Comparison of ENCODE assay signal across 26 cellular contexts in genomic region chr13:29110003-29110402, GRCh38.
DNase-seq lines count a peak whose midpoint lies in the region; ATAC-seq and TF ChIP-seq lines count a peak whose summit lies in the region.
"Had no signal": no experiment of that assay in that cellular context is flagged by ENCODE, and none has a peak within 500 bp of the region (broad histone marks: within the 10 kb centered on the region; RNA-seq: fewer than 3 reads in every experiment).

No MANE protein-coding gene starts in this region.

- intact Hi-C loops in heart right ventricle (cut with DNase I): no loop called here
- intact Hi-C loops in esophagus muscularis mucosa (cut with DNase I): no loop called here

- TF ChIP-seq POLR2A in esophagus muscularis mucosa (IDR thresholded peaks at IDR 0.05; ENCODE audit: low read depth): no peak

- H3K27me3 ChIP-seq in heart right ventricle (no peaks in the 10 kb centered on the region), right atrium auricular region (no peaks in the 10 kb centered on the region), esophagus muscularis mucosa (no peaks in the 10 kb centered on the region)
- H3K27me3 ChIP-seq: SJSA1 had no signal

- 46 to 54% methylated on average over 2 of the region's 2 CpGs for WGBS in heart right ventricle, 2 donors
- 59% methylated on average over 2 of the region's 2 CpGs for WGBS in esophagus muscularis mucosa

- H3K36me3 ChIP-seq in heart right ventricle (no peaks in the 10 kb centered on the region), right atrium auricular region (no peaks in the 10 kb centered on the region), esophagus muscularis mucosa (no peaks in the 10 kb centered on the region)
- H3K36me3 ChIP-seq: HAP-1, SJSA1 had no signal

- H3K4me3 ChIP-seq in heart right ventricle (no peak overlapping the region), right atrium auricular region (peak overlapping the region in 1 of 2 donors; percentile 4), esophagus muscularis mucosa (no peak overlapping the region)
- H3K4me3 ChIP-seq: GM12878, GM23338, HAP-1, K562, SJSA1 had no signal

- TF ChIP-seq CTCF in heart right ventricle (IDR thresholded peaks at IDR 0.05) (no peak), right atrium auricular region (IDR thresholded peaks at IDR 0.05) (no peak), esophagus muscularis mucosa (IDR thresholded peaks at IDR 0.05) (no peak)

- H3K9me3 ChIP-seq in heart right ventricle (no peaks in the 10 kb centered on the region), right atrium auricular region (no peaks in the 10 kb centered on the region), esophagus muscularis mucosa (no peaks in the 10 kb centered on the region)
- H3K9me3 ChIP-seq: Caco-2, HAP-1, SJSA1 had no signal

- no peak for TF ChIP-seq EP300 in esophagus muscularis mucosa (IDR thresholded peaks at IDR 0.05)

- H3K4me1 ChIP-seq in heart right ventricle: peaks cover 0 to 24% (median 0%) of the 10 kb centered on the region in 9 donors
- H3K4me1 ChIP-seq in right atrium auricular region: no peaks in the 10 kb centered on the region
- peaks cover 9 to 29% (median 14%) of the 10 kb centered on the region in 4 donors for H3K4me1 ChIP-seq in esophagus muscularis mucosa
- H3K4me1 ChIP-seq: Caco-2, HAP-1, SJSA1 had no signal

- DNase-seq in heart right ventricle (no peak), right atrium auricular region (ENCODE audit: low spot score) (no peak), esophagus muscularis mucosa (ENCODE audit: extremely low spot score) (no peak), putamen (ENCODE audit: low spot score) (peak; percentile 67), NCI-H2081 treated with DMSO at 0.1 percent for 48 hours (lab: John Stamatoyannopoulos, UW) (no peak), NCI-H1048 (lab: John Stamatoyannopoulos, UW) (no peak), NCI-H2196 (lab: John Stamatoyannopoulos, UW; ENCODE audit: unreplicated experiment) (no peak)
- DNase-seq: AML-193; C1 segment of cervical spinal cord; Caco-2; CD4-positive, alpha-beta memory T cell; GDM1; Kasumi-1; NCI-H1105; NCI-H1436 treated with DMSO at 0.1 percent for 48 hours; NCI-H187 treated with DMSO at 0.1 percent for 48 hours; NCI-H2107; NCI-H446; NCI-H524 treated with DMSO at 0.1 percent for 48 hours; NCI-H774; PC-3 had no signal

- peak overlapping the region in 7 of 10 donors; percentile 7 to 43 (median 27) for H3K27ac ChIP-seq in heart right ventricle
- peak overlapping the region in 1 of 2 donors; percentile 67 for H3K27ac ChIP-seq in right atrium auricular region
- H3K27ac ChIP-seq in esophagus muscularis mucosa (replicated peaks in 1 of 4): peak overlapping the region in 3 of 4 donors; percentile 2 to 25 (median 20)
- H3K27ac ChIP-seq: SJSA1 had no signal

- peak in 3 of 8 donors; percentile 61 to 73 (median 66) for ATAC-seq in heart right ventricle
- ATAC-seq: GM12878, GM23338, K562, PC-3 had no signal
